Comparison of ENCODE assay signal across 1 cellular context in genomic region chr18:12990977-12991838, GRCh38.
TF ChIP-seq lines count a peak whose summit lies in the region.

TSS of gene CEP192 (plus strand) at chr18:12991362. CDS start at chr18:12999425, 8,063 bp downstream.

TF ChIP-seq in A549, 52 proteins besides CTCF, POLR2A, EP300 and RAD21 (continued from another document):
- TF ChIP-seq BCL3 (IDR thresholded peaks at IDR 0.05) (0 out of 3 replicates have a peak, but pooled peaks have one; percentile 68), KDM5A (IDR thresholded peaks at IDR 0.05) (no peak), ESRRA (IDR thresholded peaks at IDR 0.05; ENCODE audit: borderline replicate concordance, low read length) (no peak), NR3C1 (IDR thresholded peaks at IDR 0.05) (no peak), JUNB (IDR thresholded peaks at IDR 0.05) (no peak), TFCP2L1 (CRISPR knock-in tag; IDR thresholded peaks at IDR 0.05) (no peak), POLR2AphosphoS2 (conservative IDR thresholded peaks at IDR 0.05; ENCODE audit: low read length) (no peak), HES2 (IDR thresholded peaks at IDR 0.05) (no peak), HOXB5 (CRISPR knock-in tag; IDR thresholded peaks at IDR 0.05) (no peak), SMC3 (IDR thresholded peaks at IDR 0.05) (no peak), NFE2L2 (conservative IDR thresholded peaks at IDR 0.05; ENCODE audit: low read length) (no peak), RFX5 (IDR thresholded peaks at IDR 0.05) (0 out of 2 replicates have a peak, but pooled peaks have one; percentile 33), JUN (IDR thresholded peaks at IDR 0.05) (peak in 1 of 2 experiments; percentile 66; a peak in 2 of 5 replicates), ELK1 (IDR thresholded peaks at IDR 0.05; ENCODE audit: low read depth, low read length) (no peak), TP53 (CRISPR knock-in tag; IDR thresholded peaks at IDR 0.05) (no peak), BHLHE40 (IDR thresholded peaks at IDR 0.05; ENCODE audit: low read depth, low read length) (no peak), CBX8 (IDR thresholded peaks at IDR 0.05) (no peak), GATA3 (IDR thresholded peaks at IDR 0.05; ENCODE audit: borderline replicate concordance) (0 out of 2 replicates have a peak, but pooled peaks have one; percentile 15), RCOR1 (IDR thresholded peaks at IDR 0.05; ENCODE audit: low read depth, low read length) (no peak), ZC3H11A (IDR thresholded peaks at IDR 0.05) (no peak), RARB (CRISPR knock-in tag; IDR thresholded peaks at IDR 0.05) (no peak), MAX (IDR thresholded peaks at IDR 0.05) (peak; percentile 71; the same call in 1 of the 2 replicates), ZSCAN20 (CRISPR knock-in tag; IDR thresholded peaks at IDR 0.05) (no peak), MYC (IDR thresholded peaks at IDR 0.05; ENCODE audit: borderline replicate concordance, low read length) (0 out of 2 replicates have a peak, but pooled peaks have one; percentile 21), USF2 (IDR thresholded peaks at IDR 0.05) (peak; percentile 79), HDAC2 (IDR thresholded peaks at IDR 0.05) (0 out of 2 replicates have a peak, but pooled peaks have one; percentile 43), SREBF2 (IDR thresholded peaks at IDR 0.05) (no peak), RNF2 (IDR thresholded peaks at IDR 0.05; ENCODE audit: borderline replicate concordance, low read depth) (no peak), EHMT2 (IDR thresholded peaks at IDR 0.05; ENCODE audit: low read depth) (no peak), ZFP36 (IDR thresholded peaks at IDR 0.05; ENCODE audit: borderline replicate concordance, partially characterized antibody) (no peak), CHD4 (IDR thresholded peaks at IDR 0.05; ENCODE audit: borderline replicate concordance) (no peak), HMGXB4 (CRISPR knock-in tag; IDR thresholded peaks at IDR 0.05; ENCODE audit: borderline replicate concordance) (no peak), REST (IDR thresholded peaks at IDR 0.05) (no peak), HOXA7 (CRISPR knock-in tag; IDR thresholded peaks at IDR 0.05) (no peak), KDM1A (IDR thresholded peaks at IDR 0.05; ENCODE audit: low read depth) (no peak), EHF (CRISPR knock-in tag; IDR thresholded peaks at IDR 0.05) (no peak)
TF ChIP-seq in A549: peak in this region for 10.
